ENCODE assay signal across 25 cellular contexts in genomic region chr13:83453300-83453699, GRCh38.
"Had no signal": no experiment of that assay in that cellular context is flagged by ENCODE, and none has a peak within 500 bp of the region (broad histone marks: within the 10 kb centered on the region; RNA-seq: fewer than 3 reads in every experiment).

No MANE protein-coding gene starts in this region.

- H3K36me3 Mint-ChIP-seq: activated naive CD4-positive, alpha-beta T cell treated with anti-CD3 and anti-CD28 coated beads, Interleukin-2, amount 10 ng/mL, durations not matched to agents 7 days and 5 days; activated naive CD4-positive, alpha-beta T cell treated with anti-CD3 and anti-CD28 coated beads, Interleukin-2, amount 50 U/mL, for 72 hours; activated naive CD8-positive, alpha-beta T cell treated with anti-CD3 and anti-CD28 coated beads, Interleukin-2, amount 10 ng/mL, durations not matched to agents 7 days and 5 days had no signal

- DNase-seq: activated CD4-positive, alpha-beta memory T cell treated with anti-CD3 and anti-CD28 coated beads, Interleukin-2, amount 10 ng/mL, durations not matched to agents 7 days and 5 days; activated CD4-positive, alpha-beta T cell treated with anti-CD3 and anti-CD28 coated beads for 36 hours; activated CD4-positive, alpha-beta T cell treated with anti-CD3 and anti-CD28 coated beads, Interleukin-2, amount 10 ng/mL, durations not matched to agents 24 days and 14 days; activated CD4-positive, alpha-beta T cell treated with anti-CD3 and anti-CD28 coated beads, Interleukin-2, amount 50 U/mL, for 4 hours; activated CD4-positive, CD25-positive, alpha-beta regulatory T cell; activated CD4-positive, CD25-positive, alpha-beta regulatory T cell treated with anti-CD3 and anti-CD28 coated beads, Interleukin-2, amount 50 U/mL, for 72 hours; activated CD8-positive, alpha-beta memory T cell treated with anti-CD3 and anti-CD28 coated beads, Interleukin-2, amount 50 U/mL, for 48 hours; activated naive CD4-positive, alpha-beta T cell; activated naive CD4-positive, alpha-beta T cell treated with anti-CD3 and anti-CD28 coated beads, Interleukin-2, amount 10 ng/mL, durations not matched to agents 7 days and 5 days; activated naive CD8-positive, alpha-beta T cell treated with anti-CD3 and anti-CD28 coated beads, Interleukin-2, amount 10 ng/mL, durations not matched to agents 7 days and 5 days; activated T-cell treated with anti-CD3 and anti-CD28 coated beads for 4 hours; activated T-cell treated with anti-CD3 and anti-CD28 coated beads, Interleukin-2, amount 50 U/mL, for 24 hours; activated T-cell treated with anti-CD3 and anti-CD28 coated beads, Interleukin-2, amount 50 U/mL, for 72 hours; brain microvascular endothelial cell; cortex of kidney; dermis blood vessel endothelial cell; effector CD4-positive, alpha-beta T cell; effector memory CD8-positive, alpha-beta T cell; erythroblast; esophagus squamous epithelium; foreskin melanocyte; T-helper 1 cell; T-helper 17 cell had no signal

- H3K9me3 ChIP-seq: esophagus squamous epithelium, gastroesophageal sphincter had no signal

- H3K27ac Mint-ChIP-seq: activated CD4-positive, alpha-beta memory T cell treated with anti-CD3 and anti-CD28 coated beads, Interleukin-2, amount 10 ng/mL, durations not matched to agents 7 days and 5 days; activated CD4-positive, alpha-beta T cell treated with anti-CD3 and anti-CD28 coated beads for 36 hours; activated CD4-positive, alpha-beta T cell treated with anti-CD3 and anti-CD28 coated beads, Interleukin-2, amount 10 ng/mL, durations not matched to agents 24 days and 14 days; activated naive CD4-positive, alpha-beta T cell treated with anti-CD3 and anti-CD28 coated beads, Interleukin-2, amount 10 ng/mL, durations not matched to agents 7 days and 5 days; activated naive CD4-positive, alpha-beta T cell treated with anti-CD3 and anti-CD28 coated beads, Interleukin-2, amount 50 U/mL, for 72 hours; activated naive CD8-positive, alpha-beta T cell treated with anti-CD3 and anti-CD28 coated beads, Interleukin-2, amount 10 ng/mL, durations not matched to agents 7 days and 5 days; activated T-cell treated with anti-CD3 and anti-CD28 coated beads, Interleukin-2, amount 50 U/mL, for 24 hours; activated T-cell treated with anti-CD3 and anti-CD28 coated beads, Interleukin-2, amount 50 U/mL, for 72 hours; effector memory CD8-positive, alpha-beta T cell; T-helper 17 cell had no signal

- H3K4me3 ChIP-seq: esophagus squamous epithelium, gastroesophageal sphincter had no signal

- ATAC-seq: activated CD4-positive, alpha-beta T cell treated with anti-CD3 and anti-CD28 coated beads for 36 hours; activated naive CD4-positive, alpha-beta T cell treated with anti-CD3 and anti-CD28 coated beads, Interleukin-2, amount 50 U/mL, for 72 hours; activated T-cell treated with anti-CD3 and anti-CD28 coated beads, Interleukin-2, amount 50 U/mL, for 72 hours; effector memory CD8-positive, alpha-beta T cell; gastroesophageal sphincter; T-helper 17 cell had no signal

- H3K27me3 Mint-ChIP-seq: activated CD4-positive, alpha-beta memory T cell treated with anti-CD3 and anti-CD28 coated beads, Interleukin-2, amount 10 ng/mL, durations not matched to agents 7 days and 5 days; activated CD4-positive, alpha-beta T cell treated with anti-CD3 and anti-CD28 coated beads for 36 hours; activated CD4-positive, alpha-beta T cell treated with anti-CD3 and anti-CD28 coated beads, Interleukin-2, amount 10 ng/mL, durations not matched to agents 24 days and 14 days; activated naive CD4-positive, alpha-beta T cell treated with anti-CD3 and anti-CD28 coated beads, Interleukin-2, amount 10 ng/mL, durations not matched to agents 7 days and 5 days; activated naive CD8-positive, alpha-beta T cell treated with anti-CD3 and anti-CD28 coated beads, Interleukin-2, amount 10 ng/mL, durations not matched to agents 7 days and 5 days; activated T-cell treated with anti-CD3 and anti-CD28 coated beads, Interleukin-2, amount 50 U/mL, for 24 hours; effector memory CD8-positive, alpha-beta T cell; T-helper 17 cell had no signal

- H3K4me1 ChIP-seq: gastroesophageal sphincter had no signal

- H3K27ac ChIP-seq: brain microvascular endothelial cell, esophagus squamous epithelium, gastroesophageal sphincter had no signal

- H3K4me3 Mint-ChIP-seq: activated CD4-positive, alpha-beta memory T cell treated with anti-CD3 and anti-CD28 coated beads, Interleukin-2, amount 10 ng/mL, durations not matched to agents 7 days and 5 days; activated CD4-positive, alpha-beta T cell treated with anti-CD3 and anti-CD28 coated beads for 36 hours; activated CD4-positive, alpha-beta T cell treated with anti-CD3 and anti-CD28 coated beads, Interleukin-2, amount 10 ng/mL, durations not matched to agents 24 days and 14 days; activated naive CD4-positive, alpha-beta T cell treated with anti-CD3 and anti-CD28 coated beads, Interleukin-2, amount 10 ng/mL, durations not matched to agents 7 days and 5 days; activated naive CD8-positive, alpha-beta T cell treated with anti-CD3 and anti-CD28 coated beads, Interleukin-2, amount 10 ng/mL, durations not matched to agents 7 days and 5 days; activated T-cell treated with anti-CD3 and anti-CD28 coated beads, Interleukin-2, amount 50 U/mL, for 24 hours; activated T-cell treated with anti-CD3 and anti-CD28 coated beads, Interleukin-2, amount 50 U/mL, for 72 hours; effector memory CD8-positive, alpha-beta T cell; T-helper 17 cell had no signal

- H3K9me3 Mint-ChIP-seq: activated naive CD8-positive, alpha-beta T cell treated with anti-CD3 and anti-CD28 coated beads, Interleukin-2, amount 10 ng/mL, durations not matched to agents 7 days and 5 days had no signal

- H3K27me3 ChIP-seq: brain microvascular endothelial cell, esophagus squamous epithelium, gastroesophageal sphincter had no signal

- H3K36me3 ChIP-seq: brain microvascular endothelial cell, esophagus squamous epithelium, gastroesophageal sphincter had no signal

- H3K4me1 Mint-ChIP-seq: activated CD4-positive, alpha-beta memory T cell treated with anti-CD3 and anti-CD28 coated beads, Interleukin-2, amount 10 ng/mL, durations not matched to agents 7 days and 5 days; activated CD4-positive, alpha-beta T cell treated with anti-CD3 and anti-CD28 coated beads for 36 hours; activated CD4-positive, alpha-beta T cell treated with anti-CD3 and anti-CD28 coated beads, Interleukin-2, amount 10 ng/mL, durations not matched to agents 24 days and 14 days; activated naive CD4-positive, alpha-beta T cell treated with anti-CD3 and anti-CD28 coated beads, Interleukin-2, amount 10 ng/mL, durations not matched to agents 7 days and 5 days; activated naive CD8-positive, alpha-beta T cell treated with anti-CD3 and anti-CD28 coated beads, Interleukin-2, amount 10 ng/mL, durations not matched to agents 7 days and 5 days; T-helper 17 cell had no signal
